Comparison of ENCODE assay signal across 8 cellular contexts in genomic region chr1:160098852-160099647, GRCh38. TPM values are rescaled to one million over a fixed set of nuclear protein-coding genes. Genes with fewer than 3 reads are reported as not detected.
A peak's percentile ranks its signal among the peaks of the same experiment; 100 is the strongest.
DNase-seq lines count a peak whose midpoint lies in the region; ATAC-seq and TF ChIP-seq lines count a peak whose summit lies in the region.

No MANE protein-coding gene starts in this region.

- no peaks in the 10 kb centered on the region for H3K9me2 ChIP-seq in SU-DHL-6 (replicated peaks; ENCODE audit: insufficient read depth, low read length)

- no peak overlapping the region for H2BK120ac ChIP-seq in trophoblast cell (ENCODE audit: insufficient read depth, low read length, poor library complexity)

- H3K9me3 Mint-ChIP-seq in activated naive CD8-positive, alpha-beta T cell treated with anti-CD3 and anti-CD28 coated beads, Interleukin-2, amount 50 U/mL, for 24 hours, result no peaks in the 10 kb centered on the region

- peak in 1 of 2 donors; percentile 80 for TF ChIP-seq POLR2A in tibial nerve (IDR thresholded peaks at IDR 0.05)

- H3K4ac ChIP-seq in trophoblast cell (ENCODE audit: low read depth, low read length), result no peak overlapping the region

- peak; percentile 97 for DNase-seq in GM12865 (ENCODE audit: low read depth)
- DNase-seq in NCI-H1105 treated with DMSO at 0.1 percent for 48 hours (lab: John Stamatoyannopoulos, UW), result peak; percentile 95
- DNase-seq in activated naive CD8-positive, alpha-beta T cell treated with anti-CD3 and anti-CD28 coated beads, Interleukin-2, amount 50 U/mL, for 24 hours, result peak; percentile 99
- DNase-seq in cardiac muscle cell (ENCODE audit: low read depth in 1 of 2, low spot score in 1 of 2), result peak; percentile 96
- peak; percentile 92 to 95 for DNase-seq in trophoblast cell
- DNase-seq in tibial nerve (ENCODE audit: low spot score in 2 of 2), result peak; percentile 95 to 97

- no peak overlapping the region for H2BK12ac ChIP-seq in trophoblast cell (ENCODE audit: low read length)

- no peaks in the 10 kb centered on the region for H3K9me3 ChIP-seq in SU-DHL-6 (ENCODE audit: insufficient read depth, low read length)
- H3K9me3 ChIP-seq in cardiac muscle cell (ENCODE audit: low read depth), result no peaks in the 10 kb centered on the region
- H3K9me3 ChIP-seq in trophoblast cell (ENCODE audit: insufficient read depth, low read depth, low read length), result peaks cover 2% of the 10 kb centered on the region
- H3K9me3 ChIP-seq in tibial nerve, result no peaks in the 10 kb centered on the region

- H3K36me3 ChIP-seq in SU-DHL-6 (ENCODE audit: low read length), result no peaks in the 10 kb centered on the region
- no peaks in the 10 kb centered on the region for H3K36me3 ChIP-seq in cardiac muscle cell
- H3K36me3 ChIP-seq in trophoblast cell (ENCODE audit: control insufficient read depth in 1 of 2, insufficient read depth in 2 of 2, low read length in 2 of 2), result no peaks in the 10 kb centered on the region
- peaks cover 0 to 14% (median 0%) of the 10 kb centered on the region in 3 donors for H3K36me3 ChIP-seq in tibial nerve

- no peak overlapping the region for H3K18ac ChIP-seq in trophoblast cell (ENCODE audit: low read length)

- H3K9ac ChIP-seq in SU-DHL-6 (ENCODE audit: low read length) (peak overlapping the region; percentile 29), trophoblast cell (ENCODE audit: low read length) (no peak overlapping the region)

- H3F3A ChIP-seq in SU-DHL-6 (ENCODE audit: insufficient read depth), result peaks cover 8% of the 10 kb centered on the region

- H3K4me2 ChIP-seq in SU-DHL-6 (ENCODE audit: low read depth, low read length, poor library complexity, severe bottlenecking), result peak overlapping the region; percentile 88
- H3K4me2 ChIP-seq in trophoblast cell (ENCODE audit: low read length), result peak overlapping the region; percentile 94

- no peaks in the 10 kb centered on the region for H3K27me3 Mint-ChIP-seq in activated naive CD8-positive, alpha-beta T cell treated with anti-CD3 and anti-CD28 coated beads, Interleukin-2, amount 50 U/mL, for 24 hours

- H2BK5ac ChIP-seq in trophoblast cell (ENCODE audit: low read depth, low read length, poor library complexity), result no peak overlapping the region

- no peaks in the 10 kb centered on the region for H3K27me3 ChIP-seq in SU-DHL-6 (ENCODE audit: low read length)
- no peaks in the 10 kb centered on the region for H3K27me3 ChIP-seq in cardiac muscle cell
- H3K27me3 ChIP-seq in trophoblast cell (ENCODE audit: insufficient read depth, low read length), result no peaks in the 10 kb centered on the region
- no peaks in the 10 kb centered on the region for H3K27me3 ChIP-seq in tibial nerve

- no peak overlapping the region for H4K12ac ChIP-seq in trophoblast cell (ENCODE audit: low read depth, low read length)

- no peak overlapping the region for H3K27ac ChIP-seq in SU-DHL-6 (ENCODE audit: low read depth, low read length)
- peak overlapping the region; percentile 57 for H3K27ac ChIP-seq in cardiac muscle cell
- H3K27ac ChIP-seq in trophoblast cell (ENCODE audit: low read depth, low read length), result no peak overlapping the region
- peak overlapping the region; percentile 83 to 99 (median 96) for H3K27ac ChIP-seq in tibial nerve

- H3K4me3 Mint-ChIP-seq in activated naive CD8-positive, alpha-beta T cell treated with anti-CD3 and anti-CD28 coated beads, Interleukin-2, amount 50 U/mL, for 24 hours, result peak overlapping the region; percentile 59

- H4K8ac ChIP-seq in trophoblast cell (ENCODE audit: low read depth, low read length), result no peak overlapping the region

- H3K4me3 ChIP-seq in GM12865 (ENCODE audit: low read depth, low read length) (peak overlapping the region; percentile 61), SU-DHL-6 (ENCODE audit: insufficient read depth, low read length, poor library complexity, severe bottlenecking) (peak overlapping the region; percentile 48), cardiac muscle cell (peak overlapping the region; percentile 28), trophoblast cell (ENCODE audit: low read depth, low read length) (peak overlapping the region; percentile 63), tibial nerve (peak overlapping the region; percentile 49 to 78 (median 70))

- H2AK5ac ChIP-seq in trophoblast cell (ENCODE audit: low read length), result no peak overlapping the region

- peak overlapping the region; percentile 57 for H3K27ac Mint-ChIP-seq in activated naive CD8-positive, alpha-beta T cell treated with anti-CD3 and anti-CD28 coated beads, Interleukin-2, amount 50 U/mL, for 24 hours

- peaks cover 2% of the 10 kb centered on the region for H3K79me1 ChIP-seq in trophoblast cell (ENCODE audit: low read length)

- TF ChIP-seq CTCF in GM12865 (IDR thresholded peaks at IDR 0.05; ENCODE audit: insufficient read depth, low read depth, low read length, missing control alignments) (no peak), SU-DHL-6 (IDR thresholded peaks at IDR 0.05; ENCODE audit: insufficient read depth, low read length, poor library complexity, severe bottlenecking) (no peak), cardiac muscle cell (IDR thresholded peaks at IDR 0.05; ENCODE audit: low read depth, low read length) (no peak), tibial nerve (IDR thresholded peaks at IDR 0.05) (no peak)

- no peaks in the 10 kb centered on the region for H3K36me3 Mint-ChIP-seq in activated naive CD8-positive, alpha-beta T cell treated with anti-CD3 and anti-CD28 coated beads, Interleukin-2, amount 50 U/mL, for 24 hours (ENCODE audit: low read depth)

- H3K79me2 ChIP-seq in SU-DHL-6 (ENCODE audit: insufficient read depth, low read length) (no peaks in the 10 kb centered on the region), trophoblast cell (ENCODE audit: control insufficient read depth, insufficient read depth, low read length, poor library complexity) (no peaks in the 10 kb centered on the region)

- H4K91ac ChIP-seq in trophoblast cell (ENCODE audit: low read depth, low read length), result no peak overlapping the region

- no CpG with 5 or more reads among the region's 40 CpGs for WGBS in trophoblast cell (ENCODE audit: extremely low coverage, insufficient coverage, insufficient read length)
- WGBS in tibial nerve, 2 donors, result 2 to 8% methylated on average over 14 to 20 of the region's 40 CpGs

- H3K14ac ChIP-seq in trophoblast cell (ENCODE audit: low read length), result no peak overlapping the region

- H2AFZ ChIP-seq in SU-DHL-6 (ENCODE audit: low read depth, low read length, severe bottlenecking) (peak overlapping the region; percentile 98), trophoblast cell (ENCODE audit: insufficient read depth, low read length, poor library complexity) (peak overlapping the region; percentile 71)

- H4K20me1 ChIP-seq in SU-DHL-6 (ENCODE audit: low read depth, low read length), result no peaks in the 10 kb centered on the region

- peak; percentile 88 for ATAC-seq in HG02642 (IDR thresholded peaks at IDR 0.05; ENCODE audit: poor library complexity, unreplicated experiment)
- ATAC-seq in activated naive CD8-positive, alpha-beta T cell treated with anti-CD3 and anti-CD28 coated beads, Interleukin-2, amount 50 U/mL, for 24 hours, result peak; percentile 72

- TF ChIP-seq EP300 in tibial nerve (IDR thresholded peaks at IDR 0.05), result peak in 1 of 2 donors; percentile 90

- peaks cover 14% of the 10 kb centered on the region for H3K4me1 ChIP-seq in cardiac muscle cell (ENCODE audit: low read depth)
- peaks cover 18 to 20% of the 10 kb centered on the region in 2 experiments for H3K4me1 ChIP-seq in trophoblast cell (ENCODE audit: control insufficient read depth in 1 of 2, insufficient read depth in 2 of 2, low read length in 2 of 2)
- H3K4me1 ChIP-seq in tibial nerve, result peaks cover 0 to 86% (median 55%) of the 10 kb centered on the region in 4 donors

- peaks cover 65% of the 10 kb centered on the region for H3K4me1 Mint-ChIP-seq in activated naive CD8-positive, alpha-beta T cell treated with anti-CD3 and anti-CD28 coated beads, Interleukin-2, amount 50 U/mL, for 24 hours

- H3K23ac ChIP-seq in trophoblast cell (ENCODE audit: low read length), result no peak overlapping the region

RNA-seq across cellular contexts. Expression of gene IGSF8, which starts 0.6 kb away (rescaled TPM):
- total RNA-seq in cardiac muscle cell (23.0 and 29.1 TPM in 2 replicates), tibial nerve (10 to 100 TPM; 42.6 to 73.9 (median 50.7) TPM)
- polyA plus RNA-seq in cardiac muscle cell, result 21.1 and 32.2 TPM in 2 replicates
- polyA plus RNA-seq in trophoblast cell (2013), result 15.2 and 17.0 TPM in 2 replicates

RNA-seq across cellular contexts. Expression of gene ATP1A2, which starts 16.5 kb away (rescaled TPM):
- total RNA-seq in cardiac muscle cell, result 19.3 and 40.9 TPM in 2 replicates
- polyA plus RNA-seq in cardiac muscle cell, result 11.3 and 14.2 TPM in 2 replicates
- not detected in 2 replicates for polyA plus RNA-seq in trophoblast cell (2013)
- total RNA-seq in tibial nerve, result 100 to 1,000 TPM; 173 to 211 (median 201) TPM

RNA-seq across cellular contexts. Expression of gene KCNJ9, which starts 17.7 kb away (rescaled TPM):
- total RNA-seq in cardiac muscle cell (0.03 and 0.11 TPM in 2 replicates), tibial nerve (under 1 TPM in 1 of 4 donors, not detected in 3; 0.60 TPM)
- 0.09 TPM in 1 of 2 replicates, not detected in the other for polyA plus RNA-seq in cardiac muscle cell
- polyA plus RNA-seq in trophoblast cell (2013), result not detected in 2 replicates

RNA-seq across cellular contexts. Expression of gene KCNJ10, which starts 29.1 kb away (rescaled TPM):
- 0.11 and 0.42 TPM in 2 replicates for total RNA-seq in cardiac muscle cell
- 0.35 and 0.54 TPM in 2 replicates for polyA plus RNA-seq in cardiac muscle cell
- polyA plus RNA-seq in trophoblast cell (2013), result 0.08 and 0.14 TPM in 2 replicates
- 10 to 100 TPM in 1 of 4 donors, 1 to 10 TPM in 3; 6.5 to 13.5 (median 8.8) TPM for total RNA-seq in tibial nerve

RNA-seq across cellular contexts. Expression of gene ATP1A4, which starts 52.4 kb away (rescaled TPM):
- total RNA-seq in cardiac muscle cell (0.57 TPM in 1 of 2 replicates, not detected in the other), tibial nerve (1 to 10 TPM in 3 of 4 donors, under 1 TPM in 1; 0.90 to 5.0 (median 2.1) TPM)
- polyA plus RNA-seq in cardiac muscle cell, result 0.16 and 0.21 TPM in 2 replicates
- polyA plus RNA-seq in trophoblast cell (2013), result 27.2 and 30.9 TPM in 2 replicates

Comparison
In these comparisons a context has a peak if more than half of its experiments do, and no peak if none do; other contexts are left out.
1. H3K27ac ChIP-seq: peak in cardiac muscle cell (single experiment) and tibial nerve (4 of 4); none in SU-DHL-6 (single experiment) and trophoblast cell (single experiment).
2. Peak in every context shown above with its lines, with median percentiles within 50 percentile points of each other: DNase-seq and H3K4me3 ChIP-seq.